Comparison of ENCODE assay signal across 9 cellular contexts in genomic region chr7:105849122-105849855, GRCh38. TPM values are rescaled to one million over a fixed set of nuclear protein-coding genes. Genes with fewer than 3 reads are reported as not detected.
DNase-seq lines count a peak whose midpoint lies in the region; ATAC-seq, FAIRE-seq and TF ChIP-seq lines count a peak whose summit lies in the region.
"Had no signal": no experiment of that assay in that cellular context is flagged by ENCODE, and none has a peak within 500 bp of the region (broad histone marks: within the 10 kb centered on the region; RNA-seq: fewer than 3 reads in every experiment).

No MANE protein-coding gene starts in this region.

- no peak overlapping the region for H3K27ac ChIP-seq in pancreas

- DNase-seq in T-helper 9 cell, result peak; percentile 26
- peak; percentile 47 to 78 for DNase-seq in central memory CD8-positive, alpha-beta T cell (ENCODE audit: low spot score in 2 of 2)
- DNase-seq in stimulated activated CD4-positive, alpha-beta T cell treated with anti-CD3 and anti-CD28 coated beads, Interleukin-2, amount 100 ng/mL, for 4 hours (ENCODE audit: low read depth), result peak; percentile 28
- no peak for DNase-seq in NOMO-1 treated with DMSO at 0.1 percent for 48 hours (lab: John Stamatoyannopoulos, UW; ENCODE audit: unreplicated experiment)
- no peak for DNase-seq in pancreas
- DNase-seq in cerebellum (ENCODE audit: low spot score), result no peak
- DNase-seq in occipital lobe (lab: John Stamatoyannopoulos, UW), result no peak

- H3K4me3 Mint-ChIP-seq in central memory CD8-positive, alpha-beta T cell, result peak overlapping the region; percentile 71
- H3K4me3 Mint-ChIP-seq: dendritic cell treated with granulocyte-macrophage colony-stimulating factor and Interleukin-4, amounts not matched to agents 40 ng/mL and 50 ng/mL, for 4 days had no signal

- intact Hi-C loops in pancreas (cut with DNase I), result no loop called here

- no peaks in the 10 kb centered on the region for H3K9me3 ChIP-seq in pancreas

- H3K27ac Mint-ChIP-seq in central memory CD8-positive, alpha-beta T cell (ENCODE audit: low read depth), result peak overlapping the region; percentile 93
- H3K27ac Mint-ChIP-seq: dendritic cell treated with granulocyte-macrophage colony-stimulating factor and Interleukin-4, amounts not matched to agents 40 ng/mL and 50 ng/mL, for 4 days had no signal

- peaks cover 15% of the 10 kb centered on the region for H3K36me3 Mint-ChIP-seq in central memory CD8-positive, alpha-beta T cell (ENCODE audit: insufficient read depth)

- no peaks in the 10 kb centered on the region for H3K27me3 ChIP-seq in pancreas

- TF ChIP-seq CTCF in pancreas (IDR thresholded peaks at IDR 0.05), result no peak

- no peaks in the 10 kb centered on the region for H3K4me1 ChIP-seq in pancreas

- no peak overlapping the region for H3K4me3 ChIP-seq in pancreas

- WGBS in pancreas, 2 donors, result 92% methylated on average over 6 of the region's 6 CpGs

- H3K4me1 Mint-ChIP-seq in central memory CD8-positive, alpha-beta T cell, result peaks cover 75% of the 10 kb centered on the region

- no peaks in the 10 kb centered on the region for H3K36me3 ChIP-seq in pancreas

- H3K9me3 Mint-ChIP-seq in central memory CD8-positive, alpha-beta T cell, result peaks cover 9% of the 10 kb centered on the region
- H3K9me3 Mint-ChIP-seq: dendritic cell treated with granulocyte-macrophage colony-stimulating factor and Interleukin-4, amounts not matched to agents 40 ng/mL and 50 ng/mL, for 4 days had no signal

- H3K27me3 Mint-ChIP-seq in central memory CD8-positive, alpha-beta T cell, result no peaks in the 10 kb centered on the region
- H3K27me3 Mint-ChIP-seq: dendritic cell treated with granulocyte-macrophage colony-stimulating factor and Interleukin-4, amounts not matched to agents 40 ng/mL and 50 ng/mL, for 4 days had no signal

- FAIRE-seq in pancreas (lab: Jason Lieb, UNC), result no peak

- peak; percentile 71 for ATAC-seq in GM19438 (IDR thresholded peaks at IDR 0.05; ENCODE audit: low read depth, unreplicated experiment)
- ATAC-seq in central memory CD8-positive, alpha-beta T cell (replicated peaks; ENCODE audit: extremely low read depth, poor library complexity, severe bottlenecking), result peak; percentile 93
- ATAC-seq in pancreas, result no peak

RNA-seq across cellular contexts. Expression of gene ATXN7L1, which starts 27.1 kb away (rescaled TPM):
- total RNA-seq in pancreas, result 1 to 10 TPM; 3.2 to 9.3 (median 5.3) TPM
- polyA plus RNA-seq in pancreas, result 1 to 10 TPM; 2.3 to 4.8 TPM
- total RNA-seq in cerebellum, result 28.2 TPM
- 12.3 TPM for total RNA-seq in occipital lobe

Comparison
In these comparisons a context has a peak if more than half of its experiments do, and no peak if none do; other contexts are left out.
1. ATAC-seq: peak in GM19438 (single experiment) and central memory CD8-positive, alpha-beta T cell (single experiment); none in pancreas (0 of 4).
2. DNase-seq: peak in T-helper 9 cell (single experiment), central memory CD8-positive, alpha-beta T cell (2 of 2) and stimulated activated CD4-positive, alpha-beta T cell treated with anti-CD3 and anti-CD28 coated beads, Interleukin-2, amount 100 ng/mL, for 4 hours (single experiment); none in NOMO-1 treated with DMSO at 0.1 percent for 48 hours (single experiment), pancreas (0 of 6), cerebellum (single experiment) and occipital lobe (single experiment).